ENCODE assay signal across 22 cellular contexts in genomic region chr5:9474241-9475002, GRCh38.
A peak's percentile ranks its signal among the peaks of the same experiment; 100 is the strongest.
DNase-seq lines count a peak whose midpoint lies in the region; ATAC-seq, FAIRE-seq and TF ChIP-seq lines count a peak whose summit lies in the region.
"Had no signal": no experiment of that assay in that cellular context is flagged by ENCODE, and none has a peak within 500 bp of the region (broad histone marks: within the 10 kb centered on the region; RNA-seq: fewer than 3 reads in every experiment).

No MANE protein-coding gene starts in this region.

- peaks cover 0 to 24% (median 17%) of the 10 kb centered on the region in 4 donors for H3K9me3 ChIP-seq in esophagus muscularis mucosa

- H3K27me3 ChIP-seq in esophagus muscularis mucosa: no peaks in the 10 kb centered on the region

- TF ChIP-seq CTCF in esophagus muscularis mucosa (IDR thresholded peaks at IDR 0.05): no peak
- TF ChIP-seq CTCF in fibroblast of villous mesenchyme (IDR thresholded peaks at IDR 0.05; ENCODE audit: insufficient read depth, low read depth, low read length): no peak

- WGBS in esophagus muscularis mucosa: 78% methylated on average over 9 of the region's 9 CpGs

- FAIRE-seq in HTR-8/SVneo (lab: Jason Lieb, UNC): peak; percentile 23
- FAIRE-seq: A204.1, D721Med, GM12892, GM18507, H1, K562 had no signal

- no peak for TF ChIP-seq POLR2A in esophagus muscularis mucosa (IDR thresholded peaks at IDR 0.05; ENCODE audit: low read depth)

- H3K36me3 ChIP-seq in esophagus muscularis mucosa: no peaks in the 10 kb centered on the region

- H3K27ac ChIP-seq in esophagus muscularis mucosa (replicated peaks in 1 of 4): no peak overlapping the region
- H3K27ac ChIP-seq: C4-2B had no signal

- intact Hi-C loops in esophagus muscularis mucosa (cut with DNase I): no loop called here

- no peak for TF ChIP-seq EP300 in esophagus muscularis mucosa (IDR thresholded peaks at IDR 0.05)

- ATAC-seq in HG02840 (IDR thresholded peaks at IDR 0.05; ENCODE audit: low FRiP score, unreplicated experiment): no peak
- ATAC-seq: K562 had no signal

- H3K4me3 ChIP-seq in esophagus muscularis mucosa (no peak overlapping the region), fibroblast of villous mesenchyme (ENCODE audit: low read depth, low read length) (no peak overlapping the region)
- H3K4me3 ChIP-seq: K562 had no signal

- no peaks in the 10 kb centered on the region for H3K4me1 ChIP-seq in esophagus muscularis mucosa
- H3K4me1 ChIP-seq: Caco-2 had no signal

- no peak for DNase-seq in HTR-8/SVneo (ENCODE audit: insufficient read length, low spot score)
- DNase-seq in esophagus muscularis mucosa (ENCODE audit: extremely low spot score): peak; percentile 72
- peak; percentile 33 for DNase-seq in fibroblast of villous mesenchyme (ENCODE audit: low read depth)
- no peak for DNase-seq in DMS 273 treated with DMSO at 0.1 percent for 48 hours (lab: John Stamatoyannopoulos, UW)
- DNase-seq in NCI-H2171 treated with DMSO at 0.1 percent for 48 hours (lab: John Stamatoyannopoulos, UW): no peak
- no peak for DNase-seq in stimulated activated CD4-positive, alpha-beta T cell treated with anti-CD3 and anti-CD28 coated beads, Interleukin-4, amount 100 ng/mL, for 24 hours
- DNase-seq: ACHN; AML-193; Caco-2; CD4-positive, alpha-beta T cell; DMS153; DMS79; GDM1; H9 had no signal

Comparison
In these comparisons a context has a peak if more than half of its experiments do, and no peak if none do; other contexts are left out.
1. DNase-seq: peak in esophagus muscularis mucosa (single experiment) and fibroblast of villous mesenchyme (single experiment); none in HTR-8/SVneo (single experiment), DMS 273 treated with DMSO at 0.1 percent for 48 hours (single experiment), NCI-H2171 treated with DMSO at 0.1 percent for 48 hours (single experiment) and stimulated activated CD4-positive, alpha-beta T cell treated with anti-CD3 and anti-CD28 coated beads, Interleukin-4, amount 100 ng/mL, for 24 hours (single experiment).